ENCODE assay signal across 8 cellular contexts in the genomic region with DNA sequence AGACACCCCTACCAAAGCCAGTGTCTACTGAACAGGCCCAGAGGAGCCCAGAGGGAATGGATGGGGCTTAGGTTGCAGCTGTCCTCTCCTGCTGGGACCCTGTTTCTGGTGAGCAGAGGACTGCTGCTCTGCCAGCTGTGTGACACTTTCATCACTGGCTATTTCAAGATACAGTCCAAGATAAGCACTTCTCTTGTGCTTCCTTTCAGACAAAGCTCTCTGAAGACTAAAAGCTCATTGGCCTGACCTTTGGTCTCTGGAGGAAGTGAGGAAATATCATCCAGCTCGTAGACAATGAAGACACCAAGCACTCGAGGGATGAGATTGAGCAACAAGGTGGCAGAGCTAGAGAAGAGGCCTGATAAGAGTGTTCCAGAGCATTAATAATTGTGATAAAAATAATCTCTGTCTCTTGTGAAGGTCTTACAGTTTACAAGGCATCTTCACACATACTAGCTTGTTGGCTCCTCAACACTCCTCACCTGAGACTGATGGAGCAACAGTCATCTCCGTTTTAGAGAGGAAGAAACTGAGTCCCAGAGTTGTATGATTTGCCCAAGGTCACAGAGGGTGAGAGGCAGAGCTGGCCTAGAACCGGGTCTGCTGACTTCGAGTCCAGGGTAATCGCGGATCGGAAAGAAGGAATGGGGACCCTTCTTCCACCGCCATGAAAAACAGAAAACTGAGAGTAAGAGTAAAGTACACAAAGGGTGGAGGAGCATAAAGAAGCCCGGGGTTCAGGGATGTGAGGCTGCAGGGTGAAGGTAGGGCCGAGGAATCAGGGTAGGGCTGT. TPM values are rescaled to one million over a fixed set of nuclear protein-coding genes. Genes with fewer than 3 reads are reported as not detected.
DNase-seq lines count a peak whose midpoint lies in the region; ATAC-seq and TF ChIP-seq lines count a peak whose summit lies in the region.

No MANE protein-coding gene starts in this region.

- ATAC-seq in stimulated activated memory B cell treated with anti-CD40 and anti-IgM and Interleukin-4, amounts not matched to agents 10 μg/mL and 1 μg/mL and 100 μg/mL, for 72 hours, result no peak
- no peak for ATAC-seq in GM18511 (IDR thresholded peaks at IDR 0.05; ENCODE audit: unreplicated experiment)

- no peaks in the 10 kb centered on the region for H3K27me3 ChIP-seq in breast epithelium

- peak overlapping the region; percentile 99 for H3K27ac Mint-ChIP-seq in activated T-cell treated with anti-CD3 and anti-CD28 coated beads, Interleukin-2, amount 50 U/mL, for 24 hours
- peak overlapping the region; percentile 97 for H3K27ac Mint-ChIP-seq in stimulated activated memory B cell treated with anti-CD40 and anti-IgM and Interleukin-4, amounts not matched to agents 10 μg/mL and 1 μg/mL and 100 μg/mL, for 72 hours

- no peaks in the 10 kb centered on the region for H3K9me3 ChIP-seq in breast epithelium

- peaks cover 41% of the 10 kb centered on the region for H3K4me1 Mint-ChIP-seq in activated T-cell treated with anti-CD3 and anti-CD28 coated beads, Interleukin-2, amount 50 U/mL, for 24 hours (ENCODE audit: low read depth)
- peaks cover 33% of the 10 kb centered on the region for H3K4me1 Mint-ChIP-seq in stimulated activated memory B cell treated with anti-CD40 and anti-IgM and Interleukin-4, amounts not matched to agents 10 μg/mL and 1 μg/mL and 100 μg/mL, for 72 hours

- peak overlapping the region; percentile 94 for H3K4me3 Mint-ChIP-seq in activated T-cell treated with anti-CD3 and anti-CD28 coated beads, Interleukin-2, amount 50 U/mL, for 24 hours
- H3K4me3 Mint-ChIP-seq in stimulated activated memory B cell treated with anti-CD40 and anti-IgM and Interleukin-4, amounts not matched to agents 10 μg/mL and 1 μg/mL and 100 μg/mL, for 72 hours, result peak overlapping the region; percentile 97

- TF ChIP-seq POLR2A in breast epithelium (IDR thresholded peaks at IDR 0.05), result no peak

- peak; percentile 39 for DNase-seq in activated T-cell treated with anti-CD3 and anti-CD28 coated beads, Interleukin-2, amount 50 U/mL, for 24 hours
- DNase-seq in activated T-cell treated with anti-CD3 and anti-CD28 coated beads, Interleukin-2, amount 50 U/mL, for 1 hour, result no peak
- DNase-seq in NOMO-1 treated with DMSO at 0.1 percent for 48 hours (lab: John Stamatoyannopoulos, UW; ENCODE audit: unreplicated experiment) (peak; percentile 98), breast epithelium (ENCODE audit: low spot score in 2 of 2) (no peak), kidney tubule cell (ENCODE audit: low spot score) (peak; percentile 51), D341Med (ENCODE audit: low spot score) (no peak)

- intact Hi-C loops in breast epithelium (cut with DNase I; ENCODE audit: low total_unique reads), result loop anchor here (10.0 kb wide), 1 partner anchor 102 kb away; no protein-coding TSS in a partner anchor

- H3K4me1 ChIP-seq in breast epithelium, result peaks cover 0 to 5% of the 10 kb centered on the region in 2 donors

- peak overlapping the region; percentile 66 to 82 for H3K27ac ChIP-seq in breast epithelium

- peak overlapping the region; percentile 58 to 74 (median 68) for H3K4me3 ChIP-seq in breast epithelium

- peaks cover 11% of the 10 kb centered on the region for H3K36me3 Mint-ChIP-seq in activated T-cell treated with anti-CD3 and anti-CD28 coated beads, Interleukin-2, amount 50 U/mL, for 24 hours (ENCODE audit: low read depth)
- peaks cover 14% of the 10 kb centered on the region for H3K36me3 Mint-ChIP-seq in stimulated activated memory B cell treated with anti-CD40 and anti-IgM and Interleukin-4, amounts not matched to agents 10 μg/mL and 1 μg/mL and 100 μg/mL, for 72 hours

- H3K9me3 Mint-ChIP-seq in activated T-cell treated with anti-CD3 and anti-CD28 coated beads, Interleukin-2, amount 50 U/mL, for 24 hours, result no peaks in the 10 kb centered on the region
- H3K9me3 Mint-ChIP-seq in stimulated activated memory B cell treated with anti-CD40 and anti-IgM and Interleukin-4, amounts not matched to agents 10 μg/mL and 1 μg/mL and 100 μg/mL, for 72 hours, result no peaks in the 10 kb centered on the region

- no peak for TF ChIP-seq CTCF in breast epithelium (IDR thresholded peaks at IDR 0.05)

- no peaks in the 10 kb centered on the region for H3K36me3 ChIP-seq in breast epithelium

- no peaks in the 10 kb centered on the region for H3K27me3 Mint-ChIP-seq in activated T-cell treated with anti-CD3 and anti-CD28 coated beads, Interleukin-2, amount 50 U/mL, for 24 hours
- no peaks in the 10 kb centered on the region for H3K27me3 Mint-ChIP-seq in stimulated activated memory B cell treated with anti-CD40 and anti-IgM and Interleukin-4, amounts not matched to agents 10 μg/mL and 1 μg/mL and 100 μg/mL, for 72 hours

RNA-seq across cellular contexts. Expression of a gene that starts 0.7 kb away (rescaled TPM):
- 10 to 100 TPM in 1 of 3 donors, 1 to 10 TPM in 2; 8.2 to 19.9 (median 9.8) TPM for total RNA-seq in breast epithelium

RNA-seq across cellular contexts. Expression of a gene that starts 24.4 kb away (rescaled TPM):
- 1 to 10 TPM in 1 of 3 donors, under 1 TPM in 1, not detected in 1; 0.98 to 2.8 TPM for total RNA-seq in breast epithelium

RNA-seq across cellular contexts. Expression of a gene that starts 48.8 kb away (rescaled TPM):
- total RNA-seq in breast epithelium, result 1 to 10 TPM in 1 of 3 donors, under 1 TPM in 2; 0.16 to 1.3 (median 0.33) TPM

Comparison
In these comparisons a context has a peak if more than half of its experiments do, and no peak if none do; other contexts are left out.
1. DNase-seq: peak in activated T-cell treated with anti-CD3 and anti-CD28 coated beads, Interleukin-2, amount 50 U/mL, for 24 hours (single experiment), NOMO-1 treated with DMSO at 0.1 percent for 48 hours (single experiment) and kidney tubule cell (single experiment); none in activated T-cell treated with anti-CD3 and anti-CD28 coated beads, Interleukin-2, amount 50 U/mL, for 1 hour (single experiment), breast epithelium (0 of 2) and D341Med (single experiment).